Comparison of ENCODE assay signal across 10 cellular contexts in genomic region chr12:84910549-84911241, GRCh38. TPM values are rescaled to one million over a fixed set of nuclear protein-coding genes. Genes with fewer than 3 reads are reported as not detected.
DNase-seq lines count a peak whose midpoint lies in the region; ATAC-seq and TF ChIP-seq lines count a peak whose summit lies in the region.
"Had no signal": no experiment of that assay in that cellular context is flagged by ENCODE, and none has a peak within 500 bp of the region (broad histone marks: within the 10 kb centered on the region; RNA-seq: fewer than 3 reads in every experiment).

No MANE protein-coding gene starts in this region.

- DNase-seq in HCEC 1CT (peak; percentile 26), RWPE2 (ENCODE audit: low spot score) (no peak), esophagus squamous epithelium (lab: John Stamatoyannopoulos, UW) (no peak), retinal pigment epithelial cell (ENCODE audit: low read depth) (peak; percentile 30), mucosa of gallbladder (ENCODE audit: low spot score) (no peak), GM10266 (ENCODE audit: extremely low spot score) (no peak)
- DNase-seq in stimulated activated CD8-positive, alpha-beta memory T cell treated with anti-CD3 and anti-CD28 coated beads, Interleukin-4, amount 100 ng/mL, for 48 hours: no peak

- intact Hi-C loops in esophagus squamous epithelium (cut with DNase I): no loop called here

- H3K4me3 ChIP-seq in RWPE2 (ENCODE audit: severe bottlenecking) (peak overlapping the region; percentile 80), esophagus squamous epithelium (peak overlapping the region; percentile 46 to 72 (median 52)), retinal pigment epithelial cell (ENCODE audit: low read length) (peak overlapping the region; percentile 90)
- H3K4me3 ChIP-seq: right lobe of liver had no signal

- peaks cover 8% of the 10 kb centered on the region for H3K4me1 ChIP-seq in RWPE2 (ENCODE audit: insufficient read depth, poor library complexity, severe bottlenecking)
- peaks cover 10 to 36% (median 14%) of the 10 kb centered on the region in 3 donors for H3K4me1 ChIP-seq in esophagus squamous epithelium

- TF ChIP-seq POLR2A in esophagus squamous epithelium (IDR thresholded peaks at IDR 0.05): no peak

- 4 to 9% methylated on average over 21 of the region's 21 CpGs for WGBS in esophagus squamous epithelium, 2 donors

- peaks cover 10% of the 10 kb centered on the region; the same call in 1 of the 2 replicates for H3K36me3 ChIP-seq in RWPE2 (ENCODE audit: low read depth)
- H3K36me3 ChIP-seq in esophagus squamous epithelium: no peaks in the 10 kb centered on the region
- H3K36me3 ChIP-seq: right lobe of liver had no signal

- H3K27ac ChIP-seq in RWPE2 (ENCODE audit: poor library complexity, severe bottlenecking) (peak overlapping the region; percentile 82), esophagus squamous epithelium (peak overlapping the region; percentile 52 to 78 (median 67))
- H3K27ac ChIP-seq: right lobe of liver had no signal

- H3K27me3 ChIP-seq in RWPE2 (ENCODE audit: insufficient read depth, poor library complexity, severe bottlenecking) (no peaks in the 10 kb centered on the region), esophagus squamous epithelium (peaks cover 0 to 40% (median 0%) of the 10 kb centered on the region in 4 donors)

- TF ChIP-seq CTCF in RWPE2 (IDR thresholded peaks at IDR 0.05; ENCODE audit: poor library complexity, severe bottlenecking) (no peak), esophagus squamous epithelium (IDR thresholded peaks at IDR 0.05) (no peak), retinal pigment epithelial cell (conservative IDR thresholded peaks at IDR 0.05; ENCODE audit: low read depth, low read length) (no peak), GM10266 (IDR thresholded peaks at IDR 0.05; ENCODE audit: control insufficient read depth, insufficient read depth, low read depth, missing control alignments) (no peak)

- H3K9me3 ChIP-seq in RWPE2 (ENCODE audit: severe bottlenecking) (no peaks in the 10 kb centered on the region), esophagus squamous epithelium (no peaks in the 10 kb centered on the region)
- H3K9me3 ChIP-seq: right lobe of liver had no signal

- ATAC-seq in RWPE2 (ENCODE audit: low read depth) (peak; percentile 22; the same call in 1 of the 3 replicates), HG02610 (IDR thresholded peaks at IDR 0.05; ENCODE audit: unreplicated experiment) (no peak)

RNA-seq across cellular contexts. Expression of gene SLC6A15, which starts 1.9 kb away (rescaled TPM):
- total RNA-seq in esophagus squamous epithelium: 10 to 100 TPM in 2 of 4 donors, 1 to 10 TPM in 2; 5.6 to 18.7 (median 10.8) TPM
- total RNA-seq in mucosa of gallbladder: 0.12 TPM
- total RNA-seq: M059J, right lobe of liver had no signal

Comparison
In these comparisons a context has a peak if more than half of its experiments do, and no peak if none do; other contexts are left out.
1. DNase-seq: peak in HCEC 1CT (single experiment) and retinal pigment epithelial cell (single experiment); none in RWPE2 (single experiment), esophagus squamous epithelium (single experiment), mucosa of gallbladder (single experiment), GM10266 (single experiment) and stimulated activated CD8-positive, alpha-beta memory T cell treated with anti-CD3 and anti-CD28 coated beads, Interleukin-4, amount 100 ng/mL, for 48 hours (single experiment).
2. Peak in every context shown above with its lines, with median percentiles within 50 percentile points of each other: H3K4me3 ChIP-seq.